Comparison of ENCODE assay signal across 9 cellular contexts in genomic region chr7:101169838-101170531, GRCh38. TPM values are rescaled to one million over a fixed set of nuclear protein-coding genes. Genes with fewer than 3 reads are reported as not detected.
DNase-seq lines count a peak whose midpoint lies in the region; ATAC-seq and TF ChIP-seq lines count a peak whose summit lies in the region.
"Had no signal": no experiment of that assay in that cellular context is flagged by ENCODE, and none has a peak within 500 bp of the region (broad histone marks: within the 10 kb centered on the region; RNA-seq: fewer than 3 reads in every experiment).

No MANE protein-coding gene starts in this region.

- DNase-seq in GM10266 (ENCODE audit: extremely low spot score) (peak; percentile 81), T-helper 22 cell (ENCODE audit: low read depth) (peak; percentile 57), amniotic epithelial cell (ENCODE audit: low read depth) (peak; percentile 57), hepatocyte (ENCODE audit: low spot score) (peak; percentile 80), NCI-H524 treated with DMSO at 0.1 percent for 48 hours (lab: John Stamatoyannopoulos, UW) (no peak)

- H2AFZ ChIP-seq in Loucy (ENCODE audit: low read length) (peak overlapping the region; percentile 78), hepatocyte (no peak overlapping the region)

- peaks cover 41% of the 10 kb centered on the region for H3K4me1 ChIP-seq in Loucy (ENCODE audit: insufficient read depth, low read length, poor library complexity, severe bottlenecking)
- H3K4me1 ChIP-seq in hepatocyte (ENCODE audit: insufficient read depth): peaks cover 20% of the 10 kb centered on the region
- peaks cover 73% of the 10 kb centered on the region for H3K4me1 ChIP-seq in skeletal muscle satellite cell (ENCODE audit: control insufficient read depth, insufficient read depth, low read length)

- 2% methylated on average over 25 of the region's 32 CpGs for WGBS in hepatocyte (ENCODE audit: low lambda C conversion rate, missing lambda C conversion rate)

- H3K79me2 ChIP-seq in Loucy (ENCODE audit: insufficient read depth, low read length): no peaks in the 10 kb centered on the region
- no peaks in the 10 kb centered on the region for H3K79me2 ChIP-seq in hepatocyte

- peaks cover 6% of the 10 kb centered on the region for H4K20me1 ChIP-seq in Loucy (ENCODE audit: insufficient read depth, low read length, poor library complexity, severe bottlenecking)
- H4K20me1 ChIP-seq in hepatocyte (ENCODE audit: insufficient read depth, poor library complexity, severe bottlenecking): peaks cover under 1% of the 10 kb centered on the region

- H3F3A ChIP-seq in Loucy (ENCODE audit: low read depth): no peaks in the 10 kb centered on the region

- no peaks in the 10 kb centered on the region for H3K36me3 ChIP-seq in Loucy (ENCODE audit: insufficient read depth, low read length)
- no peaks in the 10 kb centered on the region for H3K36me3 ChIP-seq in hepatocyte (replicated peaks; ENCODE audit: insufficient read depth, low read depth)
- no peaks in the 10 kb centered on the region for H3K36me3 ChIP-seq in skeletal muscle satellite cell (ENCODE audit: insufficient read depth, low read length)

- no peaks in the 10 kb centered on the region for H3K9me3 ChIP-seq in Loucy (ENCODE audit: insufficient read depth, low read depth, low read length)
- no peaks in the 10 kb centered on the region for H3K9me3 ChIP-seq in hepatocyte (ENCODE audit: low read depth)
- H3K9me3 ChIP-seq in skeletal muscle satellite cell (replicated peaks; ENCODE audit: low read length): no peaks in the 10 kb centered on the region

- no peak overlapping the region for H3K27ac ChIP-seq in hepatocyte

- no peaks in the 10 kb centered on the region for H3K9me2 ChIP-seq in Loucy (replicated peaks; ENCODE audit: low read depth, low read length)
- no peaks in the 10 kb centered on the region for H3K9me2 ChIP-seq in hepatocyte (replicated peaks; ENCODE audit: insufficient read depth)

- H3K4me3 ChIP-seq in Loucy (ENCODE audit: low read length, poor library complexity, severe bottlenecking) (peak overlapping the region; percentile 61), hepatocyte (no peak overlapping the region), skeletal muscle satellite cell (ENCODE audit: low read length) (peak overlapping the region; percentile 27)

- H3K4me2 ChIP-seq in Loucy (ENCODE audit: low read depth, low read length, poor library complexity, severe bottlenecking) (peak overlapping the region; percentile 82), hepatocyte (peak overlapping the region; percentile 72), skeletal muscle satellite cell (ENCODE audit: low read length) (peak overlapping the region; percentile 67)

- no peak for ATAC-seq in HG03280 (IDR thresholded peaks at IDR 0.05; ENCODE audit: unreplicated experiment)

- H3K27me3 ChIP-seq in Loucy (ENCODE audit: insufficient read depth, low read length, poor library complexity, severe bottlenecking) (no peaks in the 10 kb centered on the region), hepatocyte (peaks cover 95% of the 10 kb centered on the region), skeletal muscle satellite cell (ENCODE audit: control insufficient read depth, insufficient read depth, low read length) (peaks cover 77% of the 10 kb centered on the region)

- peak; percentile 96 for TF ChIP-seq CTCF in GM10266 (IDR thresholded peaks at IDR 0.05; ENCODE audit: control insufficient read depth, insufficient read depth, low read depth, missing control alignments)
- TF ChIP-seq CTCF in Loucy (conservative IDR thresholded peaks at IDR 0.05; ENCODE audit: low read length): peak; percentile 92
- TF ChIP-seq CTCF in hepatocyte (IDR thresholded peaks at IDR 0.05; ENCODE audit: poor library complexity): peak; percentile 80

- H3K9ac ChIP-seq in Loucy (ENCODE audit: low read depth, low read length, poor library complexity, severe bottlenecking) (peak overlapping the region; percentile 8), skeletal muscle satellite cell (ENCODE audit: low read depth, low read length) (no peak overlapping the region)

RNA-seq across cellular contexts. Expression of gene VGF, which starts 4.6 kb away (rescaled TPM):
- 0.30 and 0.32 TPM in 2 replicates for total RNA-seq in hepatocyte
- polyA plus RNA-seq in hepatocyte: 0.19 and 0.80 TPM in 2 replicates
- 0.22 and 2.8 TPM in 2 replicates for total RNA-seq in skeletal muscle satellite cell (2012; rRNA removed)
- total RNA-seq: mononuclear cell had no signal

RNA-seq across cellular contexts. Expression of gene NAT16, which starts 10.1 kb away (rescaled TPM):
- total RNA-seq in hepatocyte: not detected in 2 replicates
- not detected in 2 replicates for polyA plus RNA-seq in hepatocyte
- not detected in 2 replicates for total RNA-seq in skeletal muscle satellite cell (2012; rRNA removed)
- total RNA-seq: mononuclear cell had no signal

RNA-seq across cellular contexts. Expression of gene AP1S1, which starts 15.7 kb away (rescaled TPM):
- total RNA-seq in hepatocyte: 85.8 and 118 TPM in 2 replicates
- polyA plus RNA-seq in hepatocyte: 31.1 and 32.0 TPM in 2 replicates
- total RNA-seq in skeletal muscle satellite cell (2012; rRNA removed): 160 and 168 TPM in 2 replicates

RNA-seq across cellular contexts. Expression of gene MOGAT3, which starts 30.9 kb away (rescaled TPM):
- total RNA-seq in hepatocyte: 6.3 and 8.4 TPM in 2 replicates
- polyA plus RNA-seq in hepatocyte: 10.5 and 14.0 TPM in 2 replicates
- not detected in 2 replicates for total RNA-seq in skeletal muscle satellite cell (2012; rRNA removed)
- total RNA-seq: mononuclear cell had no signal

RNA-seq across cellular contexts. Expression of gene SERPINE1, which starts 43.1 kb away (rescaled TPM):
- 81.8 and 98.2 TPM in 2 replicates for total RNA-seq in hepatocyte
- 181 and 185 TPM in 2 replicates for polyA plus RNA-seq in hepatocyte
- total RNA-seq in skeletal muscle satellite cell (2012; rRNA removed): 1,333 and 2,370 TPM in 2 replicates
